8 cellular contexts compared by ENCODE assay signal in the genomic region with DNA sequence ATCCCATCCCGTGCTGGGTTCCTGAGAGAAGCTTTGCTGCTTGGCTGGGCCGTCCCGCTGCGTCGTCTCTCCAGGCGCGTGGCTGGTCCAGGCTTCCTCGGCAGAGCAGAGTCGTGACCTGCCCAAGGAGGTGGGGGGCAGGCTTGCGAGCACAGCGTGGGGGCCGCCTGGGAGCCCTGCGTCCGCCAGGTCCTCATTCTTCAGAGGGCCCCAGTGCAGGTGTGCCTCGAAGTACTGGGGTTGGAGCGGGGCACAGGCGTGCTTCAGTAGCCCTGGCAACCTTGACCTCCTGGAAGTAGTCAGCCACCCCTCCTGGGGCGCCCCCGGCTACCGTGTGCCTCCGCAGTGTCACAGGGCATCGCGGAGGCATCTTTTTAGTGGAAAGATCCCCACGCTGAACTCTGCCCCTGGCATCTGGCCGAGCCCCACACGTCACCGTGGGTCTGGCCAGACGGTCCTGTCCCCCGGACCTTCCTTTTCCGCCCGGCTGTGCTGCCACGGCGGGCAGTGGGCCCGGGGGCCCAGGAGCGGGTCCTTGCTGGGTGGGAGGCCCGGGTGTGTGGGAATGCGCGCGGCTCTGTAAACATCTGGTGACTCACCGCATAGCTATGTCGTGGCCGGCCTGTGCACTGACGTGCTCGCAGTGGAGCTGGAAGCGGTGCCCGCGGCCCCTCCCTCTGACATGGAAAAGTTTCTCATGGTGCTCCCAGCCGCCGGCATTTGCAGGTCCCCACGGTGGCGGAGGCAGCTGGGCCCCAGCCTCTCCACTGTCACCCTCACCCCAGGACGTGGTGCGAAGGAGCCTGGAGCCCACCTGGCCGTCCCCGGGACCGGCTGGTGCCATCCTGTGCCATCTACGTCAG. TPM values are rescaled to one million over a fixed set of nuclear protein-coding genes. Genes with fewer than 3 reads are reported as not detected.
DNase-seq lines count a peak whose midpoint lies in the region; ATAC-seq and TF ChIP-seq lines count a peak whose summit lies in the region.

No MANE protein-coding gene starts in this region.

- no peaks in the 10 kb centered on the region for H3K9me3 Mint-ChIP-seq in nephron

- H3K27ac Mint-ChIP-seq in nephron: peak overlapping the region; percentile 59 to 62 (median 60)

- peaks cover 22% of the 10 kb centered on the region for H3K4me1 Mint-ChIP-seq in nephron

- H3K27me3 Mint-ChIP-seq in nephron (ENCODE audit: low read depth): peaks cover 17% of the 10 kb centered on the region

- H3K36me3 Mint-ChIP-seq in nephron (ENCODE audit: low read depth): no peaks in the 10 kb centered on the region

- H3K27ac ChIP-seq in SJCRH30: peak overlapping the region; percentile 60; the same call in 1 of the 2 replicates

- peaks cover 21% of the 10 kb centered on the region; the same call in 1 of the 2 replicates for H3K4me1 ChIP-seq in SJCRH30

- no peaks in the 10 kb centered on the region for H3K36me3 ChIP-seq in SJCRH30

- H3K27me3 ChIP-seq in SJCRH30: no peaks in the 10 kb centered on the region

- peak overlapping the region; percentile 19 to 74 (median 19) for H3K4me3 Mint-ChIP-seq in nephron

- H3K4me3 ChIP-seq in SJCRH30: peak overlapping the region; percentile 36
- H3K4me3 ChIP-seq in fibroblast of pulmonary artery (replicated peaks; ENCODE audit: low read depth, low read length): peak overlapping the region; percentile 55

- ATAC-seq in GM21528 (IDR thresholded peaks at IDR 0.05; ENCODE audit: low FRiP score, unreplicated experiment) (no peak), GM18867 (IDR thresholded peaks at IDR 0.05; ENCODE audit: unreplicated experiment) (no peak)

- no peaks in the 10 kb centered on the region for H3K9me3 ChIP-seq in SJCRH30 (replicated peaks)

- DNase-seq in DMS 273 treated with DMSO at 0.1 percent for 48 hours (lab: John Stamatoyannopoulos, UW) (peak; percentile 44), SJCRH30 (peak; percentile 84 to 89), fibroblast of pulmonary artery (ENCODE audit: low read depth) (peak; percentile 99), NCI-H345 (lab: John Stamatoyannopoulos, UW) (no peak), NCI-H1417 treated with DMSO at 0.1 percent for 48 hours (lab: John Stamatoyannopoulos, UW) (no peak)

- TF ChIP-seq CTCF in fibroblast of pulmonary artery (IDR thresholded peaks at IDR 0.05; ENCODE audit: low read length, missing control alignments): no peak
- TF ChIP-seq CTCF in nephron (IDR thresholded peaks at IDR 0.05; ENCODE audit: unreplicated experiment in 3 of 3): no peak

RNA-seq across cellular contexts. Expression of a gene that starts 6.5 kb away (rescaled TPM):
- total RNA-seq in SJCRH30 (2014; rRNA removed; shearing (Covaris generic)): 0.86 and 1.6 TPM in 2 replicates

RNA-seq across cellular contexts. Expression of a gene that starts 19.0 kb away (rescaled TPM):
- total RNA-seq in SJCRH30 (2014; rRNA removed; shearing (Covaris generic)): not detected in 2 replicates

RNA-seq across cellular contexts. Expression of a gene that starts 32.8 kb away (rescaled TPM):
- 25.1 and 27.7 TPM in 2 replicates for total RNA-seq in SJCRH30 (2014; rRNA removed; shearing (Covaris generic))

RNA-seq across cellular contexts. Expression of a gene that starts 32.8 kb away (rescaled TPM):
- total RNA-seq in SJCRH30 (2014; rRNA removed; shearing (Covaris generic)): 22.5 and 28.9 TPM in 2 replicates

Comparison
In these comparisons a context has a peak if more than half of its experiments do, and no peak if none do; other contexts are left out.
1. DNase-seq: peak in DMS 273 treated with DMSO at 0.1 percent for 48 hours (single experiment), SJCRH30 (2 of 2) and fibroblast of pulmonary artery (single experiment); none in NCI-H345 (single experiment) and NCI-H1417 treated with DMSO at 0.1 percent for 48 hours (single experiment).